Comparison of ENCODE assay signal across 18 cellular contexts in genomic region chr7:55059006-55059405, GRCh38. TPM values are rescaled to one million over a fixed set of nuclear protein-coding genes. Genes with fewer than 3 reads are reported as not detected.
DNase-seq lines count a peak whose midpoint lies in the region; ATAC-seq, FAIRE-seq and TF ChIP-seq lines count a peak whose summit lies in the region.
"Had no signal": no experiment of that assay in that cellular context is flagged by ENCODE, and none has a peak within 500 bp of the region (broad histone marks: within the 10 kb centered on the region; RNA-seq: fewer than 3 reads in every experiment).

No MANE protein-coding gene starts in this region.

- FAIRE-seq in keratinocyte (lab: Jason Lieb, UNC), result no peak
- FAIRE-seq: GM12892, H54 had no signal

- H3K9ac ChIP-seq in keratinocyte (ENCODE audit: control insufficient read depth, extremely low read depth, insufficient read depth, low read length) (no peak overlapping the region), skeletal muscle satellite cell (ENCODE audit: low read depth, low read length) (peak overlapping the region; percentile 23)
- H3K9ac ChIP-seq: GM23248 had no signal

- H3K4me3 ChIP-seq in RWPE2 (ENCODE audit: severe bottlenecking), result no peak overlapping the region
- H3K4me3 ChIP-seq in keratinocyte (ENCODE audit: control insufficient read depth in 2 of 3, extremely low read depth in 1 of 3, insufficient read depth in 2 of 3, low read depth in 1 of 3, low read length in 3 of 3), result no peak overlapping the region
- H3K4me3 ChIP-seq in skeletal muscle satellite cell (ENCODE audit: low read length), result no peak overlapping the region
- H3K4me3 ChIP-seq: GM23248 had no signal

- H3K79me2 ChIP-seq in keratinocyte (ENCODE audit: control insufficient read depth, insufficient read depth, low read length), result peaks cover 96% of the 10 kb centered on the region

- peak overlapping the region; percentile 64; the same call in 1 of the 2 replicates for H3K27ac Mint-ChIP-seq in HFFc6
- H3K27ac Mint-ChIP-seq: CD14-positive monocyte; CD8-positive, alpha-beta T cell had no signal

- H3K4me1 ChIP-seq in RWPE2 (ENCODE audit: insufficient read depth, poor library complexity, severe bottlenecking) (peaks cover 88% of the 10 kb centered on the region), keratinocyte (ENCODE audit: control insufficient read depth, extremely low read depth, insufficient read depth, low read length) (peaks cover 69% of the 10 kb centered on the region), skeletal muscle satellite cell (ENCODE audit: control insufficient read depth, insufficient read depth, low read length) (peaks cover 89% of the 10 kb centered on the region)

- no peak for TF ChIP-seq CTCF in HFFc6 (IDR thresholded peaks at IDR 0.05)
- TF ChIP-seq CTCF in RWPE2 (IDR thresholded peaks at IDR 0.05; ENCODE audit: poor library complexity, severe bottlenecking), result no peak
- no peak for TF ChIP-seq CTCF in keratinocyte (optimal IDR thresholded peaks at IDR 0.05 in 1 of 3, IDR thresholded peaks at IDR 0.05 in 1 of 3, conservative IDR thresholded peaks at IDR 0.05 in 1 of 3; ENCODE audit: extremely low read depth in 1 of 3, insufficient read depth in 2 of 3, low read length in 3 of 3)

- H3K9me1 ChIP-seq in keratinocyte (ENCODE audit: control insufficient read depth, extremely low read depth, insufficient read depth, low read length), result peaks cover 2% of the 10 kb centered on the region

- H3K27ac ChIP-seq in RWPE2 (ENCODE audit: poor library complexity, severe bottlenecking), result peak overlapping the region; percentile 96
- peak overlapping the region; percentile 13 for H3K27ac ChIP-seq in keratinocyte (ENCODE audit: control insufficient read depth, insufficient read depth, low read length)
- H3K27ac ChIP-seq: GM23248 had no signal

- H2AFZ ChIP-seq in keratinocyte (ENCODE audit: control insufficient read depth, low read length), result no peak overlapping the region
- H2AFZ ChIP-seq: GM23248 had no signal

- H3K9me3 Mint-ChIP-seq in HFFc6, result no peaks in the 10 kb centered on the region

- H3K9me3 ChIP-seq in RWPE2 (ENCODE audit: severe bottlenecking) (no peaks in the 10 kb centered on the region), keratinocyte (ENCODE audit: control insufficient read depth, low read depth, low read length) (no peaks in the 10 kb centered on the region), skeletal muscle satellite cell (replicated peaks; ENCODE audit: low read length) (no peaks in the 10 kb centered on the region)
- H3K9me3 ChIP-seq: BE2C had no signal

- H3K36me3 ChIP-seq in RWPE2 (ENCODE audit: low read depth) (peaks cover 100% of the 10 kb centered on the region), keratinocyte (ENCODE audit: control insufficient read depth in 2 of 2, extremely low read depth in 1 of 2, insufficient read depth in 2 of 2, low read length in 2 of 2) (peaks cover 29 to 53% of the 10 kb centered on the region in 2 experiments), skeletal muscle satellite cell (ENCODE audit: insufficient read depth, low read length) (peaks cover 8% of the 10 kb centered on the region)

- H3K4me1 Mint-ChIP-seq in HFFc6 (ENCODE audit: low read depth), result peaks cover 94% of the 10 kb centered on the region
- H3K4me1 Mint-ChIP-seq: CD14-positive monocyte had no signal

- H3K36me3 Mint-ChIP-seq in HFFc6 (ENCODE audit: low read depth), result peaks cover 58% of the 10 kb centered on the region
- H3K36me3 Mint-ChIP-seq: CD14-positive monocyte; CD8-positive, alpha-beta T cell had no signal

- H3K4me2 ChIP-seq in keratinocyte (ENCODE audit: control insufficient read depth, extremely low read depth, insufficient read depth, low read depth, low read length), result no peak overlapping the region
- H3K4me2 ChIP-seq in skeletal muscle satellite cell (ENCODE audit: low read length), result no peak overlapping the region

- H4K20me1 ChIP-seq in keratinocyte (ENCODE audit: control insufficient read depth, extremely low read depth, insufficient read depth, low read length), result no peaks in the 10 kb centered on the region

- ATAC-seq in RWPE2 (ENCODE audit: low read depth), result no peak
- ATAC-seq: CD8-positive, alpha-beta T cell; HCT116 had no signal

- dilution Hi-C loops in keratinocyte (cut with MboI; ENCODE audit: extremely low pct_ligation_motif_present, low sequenced_read_pairs), result no loop called here

- DNase-seq in HFFc6 (no peak), RWPE2 (ENCODE audit: low spot score) (no peak), keratinocyte (ENCODE audit: low read depth, low spot score) (no peak), D341Med (ENCODE audit: low spot score) (no peak), C1 segment of cervical spinal cord (lab: John Stamatoyannopoulos, UW) (no peak), kidney glomerular epithelial cell (lab: John Stamatoyannopoulos, UW) (no peak)
- DNase-seq: BE2C; CD8-positive, alpha-beta T cell; COR-L47; DND-41; GDM1; GM23248 had no signal

- no peak overlapping the region for H3K4me3 Mint-ChIP-seq in HFFc6
- H3K4me3 Mint-ChIP-seq: CD14-positive monocyte; CD8-positive, alpha-beta T cell; IgD-negative memory B cell had no signal

- H3K27me3 ChIP-seq in RWPE2 (ENCODE audit: insufficient read depth, poor library complexity, severe bottlenecking), result no peaks in the 10 kb centered on the region
- H3K27me3 ChIP-seq in keratinocyte (ENCODE audit: control insufficient read depth, extremely low read depth, insufficient read depth, low read length), result no peaks in the 10 kb centered on the region
- no peaks in the 10 kb centered on the region for H3K27me3 ChIP-seq in skeletal muscle satellite cell (ENCODE audit: control insufficient read depth, insufficient read depth, low read length)
- H3K27me3 ChIP-seq: BE2C had no signal

- peaks cover 10% of the 10 kb centered on the region for H3K27me3 Mint-ChIP-seq in HFFc6 (ENCODE audit: insufficient read depth)

RNA-seq across cellular contexts. Expression of gene EGFR, which starts 40.2 kb away (rescaled TPM):
- 10 to 100 TPM; 69.9 to 87.2 (median 77.0) TPM for total RNA-seq in HFFc6 (2021; fragmentation: NEBNext Ultra II Directional; extraction: Animal tissue kit (Norgen Biotek cat#: 25700))
- 109 to 159 TPM (median 120 TPM) in 3 replicates for polyA plus RNA-seq in keratinocyte
- polyA plus RNA-seq in keratinocyte (2011; ENCODE audit: low read depth), result 54.6 TPM
- 58.5 and 79.5 TPM in 2 replicates for polyA plus RNA-seq in keratinocyte (2011; cell fraction: cytosol; rRNA removed)
- polyA plus RNA-seq in keratinocyte (2011; cell fraction: nucleus; rRNA removed), result 351 and 352 TPM in 2 replicates
- polyA plus RNA-seq in keratinocyte (2012; ENCODE audit: low replicate concordance), result 75.7 and 124 TPM in 2 replicates
- 306 to 451 TPM (median 333 TPM) in 3 replicates for polyA minus RNA-seq in keratinocyte
- polyA minus RNA-seq in keratinocyte (2011; cell fraction: cytosol; rRNA and poly(A)+ RNA removed), result 216 TPM
- polyA minus RNA-seq in keratinocyte (2011; cell fraction: nucleus; rRNA and poly(A)+ RNA removed), result 624 and 980 TPM in 2 replicates
- total RNA-seq in skeletal muscle satellite cell (2012; rRNA removed), result 89.1 and 114 TPM in 2 replicates
- total RNA-seq: CD8-positive, alpha-beta T cell had no signal
- polyA plus RNA-seq: CD14-positive monocyte, IgD-negative memory B cell had no signal
